Comparison of ENCODE assay signal across 8 cellular contexts in genomic region chr6:37170273-37171140, GRCh38. TPM values are rescaled to one million over a fixed set of nuclear protein-coding genes. Genes with fewer than 3 reads are reported as not detected.
DNase-seq lines count a peak whose midpoint lies in the region; ATAC-seq and TF ChIP-seq lines count a peak whose summit lies in the region.

No MANE protein-coding gene starts in this region.

- 0% methylated on average over 19 to 72 of the region's 89 CpGs for WGBS in testis, 2 donors

- intact Hi-C loops in activated CD4-positive, alpha-beta T cell treated with anti-CD3 and anti-CD28 coated beads for 36 hours (cut with DNase I, micrococcal nuclease), result loop anchor here (1.0 to 5.0 kb wide), 4 partner anchors 87 to 576 kb away; partner anchors contain the start of genes C6orf89 (in 1 of the 2), PPIL1 (in 1 of the 2), SRSF3 (in 1 of the 2) and TBC1D22B (in 1 of the 2)
- intact Hi-C loops in testis (cut with DNase I; ENCODE audit: low total_unique reads), result loop anchor here (5.0 to 10.0 kb wide), 2 partner anchors 118 to 146 kb away; no protein-coding TSS in a partner anchor

- no peaks in the 10 kb centered on the region for H3K27me3 ChIP-seq in testis

- peak overlapping the region; percentile 52 to 82 for H3K27ac ChIP-seq in testis

- H3K4me1 Mint-ChIP-seq in activated CD4-positive, alpha-beta T cell treated with anti-CD3 and anti-CD28 coated beads for 36 hours, result peaks cover 47% of the 10 kb centered on the region
- H3K4me1 Mint-ChIP-seq in effector memory CD8-positive, alpha-beta T cell (ENCODE audit: low read depth in 2 of 2), result peaks cover 43 to 46% of the 10 kb centered on the region in 2 donors
- H3K4me1 Mint-ChIP-seq in mesothelial cell of epicardium, result peaks cover 36% of the 10 kb centered on the region

- no peak for TF ChIP-seq POLR2A in testis (IDR thresholded peaks at IDR 0.05)

- H3K36me3 Mint-ChIP-seq in activated CD4-positive, alpha-beta T cell treated with anti-CD3 and anti-CD28 coated beads for 36 hours (ENCODE audit: low read depth), result peaks cover 48% of the 10 kb centered on the region
- peaks cover 66% of the 10 kb centered on the region for H3K36me3 Mint-ChIP-seq in effector memory CD8-positive, alpha-beta T cell (ENCODE audit: insufficient read depth)
- H3K36me3 Mint-ChIP-seq in mesothelial cell of epicardium, result peaks cover 20% of the 10 kb centered on the region

- peak overlapping the region; percentile 77 to 82 for H3K4me3 ChIP-seq in testis

- H3K27ac Mint-ChIP-seq in activated CD4-positive, alpha-beta T cell treated with anti-CD3 and anti-CD28 coated beads for 36 hours, result peak overlapping the region; percentile 96
- H3K27ac Mint-ChIP-seq in effector memory CD8-positive, alpha-beta T cell, result peak overlapping the region; percentile 95 to 98
- peak overlapping the region; percentile 75 for H3K27ac Mint-ChIP-seq in mesothelial cell of epicardium

- H3K9me3 ChIP-seq in testis, result no peaks in the 10 kb centered on the region

- peak; percentile 56 for DNase-seq in NK-92 treated with Interleukin-12 subunit alpha and Interleukin-12 subunit beta, amount 100 ng/mL, for 24 hours (lab: John Stamatoyannopoulos, UW)
- no peak for DNase-seq in NK-92 (lab: John Stamatoyannopoulos, UW; ENCODE audit: unreplicated experiment)
- DNase-seq in NCI-H1105 (lab: John Stamatoyannopoulos, UW), result peak; percentile 22
- peak; percentile 73 for DNase-seq in activated CD4-positive, alpha-beta T cell treated with anti-CD3 and anti-CD28 coated beads for 36 hours
- peak; percentile 44 to 54 (median 45) for DNase-seq in effector memory CD8-positive, alpha-beta T cell
- DNase-seq in mesothelial cell of epicardium (ENCODE audit: low spot score in 2 of 2, unreplicated experiment in 2 of 2), result peak; percentile 34 to 72
- DNase-seq in testis, result peak; percentile 28

- TF ChIP-seq CTCF in mesothelial cell of epicardium (IDR thresholded peaks at IDR 0.05; ENCODE audit: unreplicated experiment), result peak; percentile 68
- TF ChIP-seq CTCF in testis (IDR thresholded peaks at IDR 0.05), result no peak

- POLR2A ChIA-PET in activated CD4-positive, alpha-beta T cell treated with anti-CD3 and anti-CD28 coated beads for 36 hours (lab: Charles Lee), result interaction anchor here (0.7 to 5.5 kb wide), 9 partner anchors 17 to 185 kb away, joined by 3 to 65 read pairs (median 6); partner anchors contain the start of genes MTCH1, TBC1D22B and TMEM217

- peak overlapping the region; percentile 91 for H3K4me3 Mint-ChIP-seq in activated CD4-positive, alpha-beta T cell treated with anti-CD3 and anti-CD28 coated beads for 36 hours
- H3K4me3 Mint-ChIP-seq in effector memory CD8-positive, alpha-beta T cell, result peak overlapping the region; percentile 94 to 96
- peak overlapping the region; percentile 73 for H3K4me3 Mint-ChIP-seq in mesothelial cell of epicardium

- CTCF ChIA-PET in activated CD4-positive, alpha-beta T cell treated with anti-CD3 and anti-CD28 coated beads for 36 hours (lab: Charles Lee), result interaction anchor here (0.6 to 13.7 kb wide), 21 partner anchors 9 to 1363 kb away, joined by 3 to 271 read pairs (median 5); partner anchors contain the start of genes TBC1D22B and TMEM217

- H3K4me1 ChIP-seq in testis, result peaks cover 17% of the 10 kb centered on the region

- H3K27me3 Mint-ChIP-seq in activated CD4-positive, alpha-beta T cell treated with anti-CD3 and anti-CD28 coated beads for 36 hours, result no peaks in the 10 kb centered on the region
- no peaks in the 10 kb centered on the region for H3K27me3 Mint-ChIP-seq in effector memory CD8-positive, alpha-beta T cell
- no peaks in the 10 kb centered on the region for H3K27me3 Mint-ChIP-seq in mesothelial cell of epicardium (ENCODE audit: low read depth)

- peak; percentile 36 for ATAC-seq in HG02642 (IDR thresholded peaks at IDR 0.05; ENCODE audit: poor library complexity, unreplicated experiment)
- no peak for ATAC-seq in activated CD4-positive, alpha-beta T cell treated with anti-CD3 and anti-CD28 coated beads for 36 hours
- peak; percentile 5 for ATAC-seq in effector memory CD8-positive, alpha-beta T cell (replicated peaks)

- H3K9me3 Mint-ChIP-seq in activated CD4-positive, alpha-beta T cell treated with anti-CD3 and anti-CD28 coated beads for 36 hours (ENCODE audit: low read depth), result no peaks in the 10 kb centered on the region
- no peaks in the 10 kb centered on the region for H3K9me3 Mint-ChIP-seq in effector memory CD8-positive, alpha-beta T cell
- H3K9me3 Mint-ChIP-seq in mesothelial cell of epicardium, result no peaks in the 10 kb centered on the region

- H3K36me3 ChIP-seq in testis (ENCODE audit: low read depth, missing control alignments), result no peaks in the 10 kb centered on the region

RNA-seq across cellular contexts. Expression of gene PIM1, which starts 0.6 kb away (rescaled TPM):
- total RNA-seq in activated CD4-positive, alpha-beta T cell treated with anti-CD3 and anti-CD28 coated beads for 36 hours, result 100 to 1,000 TPM; 137 to 163 TPM
- total RNA-seq in mesothelial cell of epicardium (26.2 to 30.3 TPM (median 28.6 TPM) in 3 replicates), testis (10 to 100 TPM; 20.4 to 30.8 TPM)
- polyA plus RNA-seq in testis (ENCODE audit: insufficient read depth, low read depth, low replicate concordance), result 28.0 TPM
